Comparison of ENCODE assay signal across 1 cellular context in the genomic region with DNA sequence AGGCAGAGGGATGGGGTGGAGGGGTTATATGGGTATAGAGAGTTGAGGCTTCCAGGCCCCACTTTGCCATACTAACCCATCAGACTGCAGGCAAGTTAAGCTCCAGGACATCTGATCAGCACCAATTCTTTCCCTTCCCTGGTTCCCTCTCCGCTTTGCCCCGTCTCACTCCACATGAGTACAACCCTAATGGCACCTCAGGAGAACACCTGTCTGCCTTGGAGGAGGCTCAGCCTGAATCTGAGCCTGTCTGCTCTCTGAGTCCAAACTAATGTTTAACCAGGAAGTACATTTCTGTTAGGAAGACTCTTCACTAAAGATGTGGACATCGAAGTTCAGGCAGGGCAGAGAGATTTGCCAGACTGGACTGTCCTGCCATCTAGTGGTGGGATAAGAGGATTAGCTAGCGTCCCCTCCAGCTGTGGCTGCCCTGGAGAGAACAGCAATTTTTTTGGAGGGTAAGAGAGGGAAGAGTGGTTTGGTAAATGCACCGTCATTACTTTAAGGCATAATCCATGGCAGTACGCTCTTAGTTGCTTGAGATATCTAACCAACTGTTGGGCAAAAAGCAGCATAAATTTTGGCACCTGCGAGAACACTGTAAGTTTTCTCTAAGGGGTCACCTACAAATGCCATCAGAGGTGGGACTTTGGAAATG.
TF ChIP-seq lines count a peak whose summit lies in the region.

No MANE protein-coding gene starts in this region.

TF ChIP-seq in HepG2, 621 proteins besides CTCF, POLR2A, EP300 and RAD21 (continued from another document and continues in another):
- TF ChIP-seq, protein P1, sequence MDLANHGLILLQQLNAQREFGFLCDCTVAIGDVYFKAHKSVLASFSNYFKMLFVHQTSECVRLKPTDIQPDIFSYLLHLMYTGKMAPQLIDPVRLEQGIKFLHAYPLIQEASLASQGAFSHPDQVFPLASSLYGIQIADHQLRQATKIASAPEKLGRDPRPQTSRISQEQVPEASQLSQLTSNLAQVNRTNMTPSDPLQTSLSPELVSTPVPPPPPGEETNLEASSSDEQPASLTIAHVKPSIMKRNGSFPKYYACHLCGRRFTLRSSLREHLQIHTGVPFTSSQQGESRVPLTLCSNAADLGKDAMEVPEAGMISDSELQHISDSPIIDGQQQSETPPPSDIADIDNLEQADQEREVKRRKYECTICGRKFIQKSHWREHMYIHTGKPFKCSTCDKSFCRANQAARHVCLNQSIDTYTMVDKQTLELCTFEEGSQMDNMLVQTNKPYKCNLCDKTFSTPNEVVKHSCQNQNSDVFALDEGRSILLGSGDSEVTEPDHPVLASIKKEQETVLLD (CRISPR knock-in tag; IDR thresholded peaks at IDR 0.05; ENCODE audit: low read depth): no peak
- TF ChIP-seq GLMP (CRISPR knock-in tag; IDR thresholded peaks at IDR 0.05; ENCODE audit: borderline replicate concordance) (no peak), ZNF383 (CRISPR knock-in tag; IDR thresholded peaks at IDR 0.05; ENCODE audit: borderline replicate concordance) (no peak), ZSCAN21 (CRISPR knock-in tag; IDR thresholded peaks at IDR 0.05; ENCODE audit: borderline replicate concordance) (no peak), ZFP36L2 (CRISPR knock-in tag; IDR thresholded peaks at IDR 0.05) (no peak), SALL1 (CRISPR knock-in tag; IDR thresholded peaks at IDR 0.05) (peak; percentile 51; the same call in 1 of the 2 replicates), ZBTB3 (CRISPR knock-in tag; IDR thresholded peaks at IDR 0.05; ENCODE audit: borderline replicate concordance, low read depth) (no peak), ZNF12 (CRISPR knock-in tag; IDR thresholded peaks at IDR 0.05) (0 out of 2 replicates have a peak, but pooled peaks have one; percentile 40), ZNF879 (CRISPR knock-in tag; IDR thresholded peaks at IDR 0.05) (no peak), YEATS4 (CRISPR knock-in tag; IDR thresholded peaks at IDR 0.05; ENCODE audit: borderline replicate concordance) (no peak), SCMH1 (CRISPR knock-in tag; IDR thresholded peaks at IDR 0.05; ENCODE audit: borderline replicate concordance) (no peak), MAFK (conservative IDR thresholded peaks at IDR 0.05 in 1 of 2, IDR thresholded peaks at IDR 0.05 in 1 of 2; ENCODE audit: low read length in 2 of 2) (no peak; a peak in 1 of 4 replicates), ZNF512 (CRISPR knock-in tag; IDR thresholded peaks at IDR 0.05) (no peak), MIER2 (CRISPR knock-in tag; IDR thresholded peaks at IDR 0.05) (0 out of 2 replicates have a peak, but pooled peaks have one; percentile 35)
- TF ChIP-seq, protein P2, sequence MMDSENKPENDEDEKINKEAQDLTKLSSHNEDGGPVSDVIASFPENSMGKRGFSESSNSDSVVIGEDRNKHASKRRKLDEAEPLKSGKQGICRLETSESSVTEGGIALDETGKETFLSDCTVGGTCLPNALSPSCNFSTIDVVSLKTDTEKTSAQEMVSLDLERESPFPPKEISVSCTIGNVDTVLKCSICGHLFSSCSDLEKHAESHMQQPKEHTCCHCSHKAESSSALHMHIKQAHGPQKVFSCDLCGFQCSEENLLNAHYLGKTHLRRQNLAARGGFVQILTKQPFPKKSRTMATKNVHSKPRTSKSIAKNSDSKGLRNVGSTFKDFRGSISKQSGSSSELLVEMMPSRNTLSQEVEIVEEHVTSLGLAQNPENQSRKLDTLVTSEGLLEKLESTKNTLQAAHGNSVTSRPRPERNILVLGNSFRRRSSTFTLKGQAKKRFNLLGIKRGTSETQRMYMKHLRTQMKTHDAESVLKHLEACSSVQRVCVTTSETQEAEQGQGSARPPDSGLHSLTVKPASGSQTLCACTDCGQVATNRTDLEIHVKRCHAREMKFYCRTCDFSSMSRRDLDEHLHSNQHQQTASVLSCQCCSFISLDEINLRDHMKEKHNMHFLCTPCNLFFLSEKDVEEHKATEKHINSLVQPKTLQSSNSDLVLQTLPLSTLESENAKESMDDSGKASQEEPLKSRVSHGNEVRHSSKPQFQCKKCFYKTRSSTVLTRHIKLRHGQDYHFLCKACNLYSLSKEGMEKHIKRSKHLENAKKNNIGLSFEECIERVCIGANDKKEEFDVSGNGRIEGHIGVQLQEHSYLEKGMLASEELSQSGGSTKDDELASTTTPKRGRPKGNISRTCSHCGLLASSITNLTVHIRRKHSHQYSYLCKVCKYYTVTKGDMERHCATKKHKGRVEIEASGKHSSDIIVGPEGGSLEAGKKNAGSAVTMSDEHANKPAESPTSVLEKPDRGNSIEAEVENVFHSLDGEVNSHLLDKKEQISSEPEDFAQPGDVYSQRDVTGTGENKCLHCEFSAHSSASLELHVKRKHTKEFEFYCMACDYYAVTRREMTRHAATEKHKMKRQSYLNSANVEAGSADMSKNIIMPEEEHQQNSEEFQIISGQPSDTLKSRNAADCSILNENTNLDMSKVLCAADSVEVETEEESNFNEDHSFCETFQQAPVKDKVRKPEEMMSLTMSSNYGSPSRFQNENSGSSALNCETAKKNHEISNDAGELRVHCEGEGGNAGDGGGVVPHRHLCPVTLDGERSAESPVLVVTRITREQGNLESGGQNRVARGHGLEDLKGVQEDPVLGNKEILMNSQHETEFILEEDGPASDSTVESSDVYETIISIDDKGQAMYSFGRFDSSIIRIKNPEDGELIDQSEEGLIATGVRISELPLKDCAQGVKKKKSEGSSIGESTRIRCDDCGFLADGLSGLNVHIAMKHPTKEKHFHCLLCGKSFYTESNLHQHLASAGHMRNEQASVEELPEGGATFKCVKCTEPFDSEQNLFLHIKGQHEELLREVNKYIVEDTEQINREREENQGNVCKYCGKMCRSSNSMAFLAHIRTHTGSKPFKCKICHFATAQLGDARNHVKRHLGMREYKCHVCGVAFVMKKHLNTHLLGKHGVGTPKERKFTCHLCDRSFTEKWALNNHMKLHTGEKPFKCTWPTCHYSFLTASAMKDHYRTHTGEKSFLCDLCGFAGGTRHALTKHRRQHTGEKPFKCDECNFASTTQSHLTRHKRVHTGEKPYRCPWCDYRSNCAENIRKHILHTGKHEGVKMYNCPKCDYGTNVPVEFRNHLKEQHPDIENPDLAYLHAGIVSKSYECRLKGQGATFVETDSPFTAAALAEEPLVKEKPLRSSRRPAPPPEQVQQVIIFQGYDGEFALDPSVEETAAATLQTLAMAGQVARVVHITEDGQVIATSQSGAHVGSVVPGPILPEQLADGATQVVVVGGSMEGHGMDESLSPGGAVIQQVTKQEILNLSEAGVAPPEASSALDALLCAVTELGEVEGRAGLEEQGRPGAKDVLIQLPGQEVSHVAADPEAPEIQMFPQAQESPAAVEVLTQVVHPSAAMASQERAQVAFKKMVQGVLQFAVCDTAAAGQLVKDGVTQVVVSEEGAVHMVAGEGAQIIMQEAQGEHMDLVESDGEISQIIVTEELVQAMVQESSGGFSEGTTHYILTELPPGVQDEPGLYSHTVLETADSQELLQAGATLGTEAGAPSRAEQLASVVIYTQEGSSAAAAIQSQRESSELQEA (CRISPR knock-in tag; IDR thresholded peaks at IDR 0.05; ENCODE audit: not compliant biosample characterization): no peak
- TF ChIP-seq, protein P3, sequence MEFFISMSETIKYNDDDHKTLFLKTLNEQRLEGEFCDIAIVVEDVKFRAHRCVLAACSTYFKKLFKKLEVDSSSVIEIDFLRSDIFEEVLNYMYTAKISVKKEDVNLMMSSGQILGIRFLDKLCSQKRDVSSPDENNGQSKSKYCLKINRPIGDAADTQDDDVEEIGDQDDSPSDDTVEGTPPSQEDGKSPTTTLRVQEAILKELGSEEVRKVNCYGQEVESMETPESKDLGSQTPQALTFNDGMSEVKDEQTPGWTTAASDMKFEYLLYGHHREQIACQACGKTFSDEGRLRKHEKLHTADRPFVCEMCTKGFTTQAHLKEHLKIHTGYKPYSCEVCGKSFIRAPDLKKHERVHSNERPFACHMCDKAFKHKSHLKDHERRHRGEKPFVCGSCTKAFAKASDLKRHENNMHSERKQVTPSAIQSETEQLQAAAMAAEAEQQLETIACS (CRISPR knock-in tag; IDR thresholded peaks at IDR 0.05): no peak
- TF ChIP-seq, protein P4, sequence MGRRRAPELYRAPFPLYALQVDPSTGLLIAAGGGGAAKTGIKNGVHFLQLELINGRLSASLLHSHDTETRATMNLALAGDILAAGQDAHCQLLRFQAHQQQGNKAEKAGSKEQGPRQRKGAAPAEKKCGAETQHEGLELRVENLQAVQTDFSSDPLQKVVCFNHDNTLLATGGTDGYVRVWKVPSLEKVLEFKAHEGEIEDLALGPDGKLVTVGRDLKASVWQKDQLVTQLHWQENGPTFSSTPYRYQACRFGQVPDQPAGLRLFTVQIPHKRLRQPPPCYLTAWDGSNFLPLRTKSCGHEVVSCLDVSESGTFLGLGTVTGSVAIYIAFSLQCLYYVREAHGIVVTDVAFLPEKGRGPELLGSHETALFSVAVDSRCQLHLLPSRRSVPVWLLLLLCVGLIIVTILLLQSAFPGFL (CRISPR knock-in tag; IDR thresholded peaks at IDR 0.05): no peak
- TF ChIP-seq, protein P5, sequence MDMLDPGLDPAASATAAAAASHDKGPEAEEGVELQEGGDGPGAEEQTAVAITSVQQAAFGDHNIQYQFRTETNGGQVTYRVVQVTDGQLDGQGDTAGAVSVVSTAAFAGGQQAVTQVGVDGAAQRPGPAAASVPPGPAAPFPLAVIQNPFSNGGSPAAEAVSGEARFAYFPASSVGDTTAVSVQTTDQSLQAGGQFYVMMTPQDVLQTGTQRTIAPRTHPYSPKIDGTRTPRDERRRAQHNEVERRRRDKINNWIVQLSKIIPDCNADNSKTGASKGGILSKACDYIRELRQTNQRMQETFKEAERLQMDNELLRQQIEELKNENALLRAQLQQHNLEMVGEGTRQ (IDR thresholded peaks at IDR 0.05; ENCODE audit: low read depth, low read length): no peak
- TF ChIP-seq, protein P5 (CRISPR knock-in tag; IDR thresholded peaks at IDR 0.05; ENCODE audit: borderline replicate concordance): no peak
- TF ChIP-seq, protein P6, sequence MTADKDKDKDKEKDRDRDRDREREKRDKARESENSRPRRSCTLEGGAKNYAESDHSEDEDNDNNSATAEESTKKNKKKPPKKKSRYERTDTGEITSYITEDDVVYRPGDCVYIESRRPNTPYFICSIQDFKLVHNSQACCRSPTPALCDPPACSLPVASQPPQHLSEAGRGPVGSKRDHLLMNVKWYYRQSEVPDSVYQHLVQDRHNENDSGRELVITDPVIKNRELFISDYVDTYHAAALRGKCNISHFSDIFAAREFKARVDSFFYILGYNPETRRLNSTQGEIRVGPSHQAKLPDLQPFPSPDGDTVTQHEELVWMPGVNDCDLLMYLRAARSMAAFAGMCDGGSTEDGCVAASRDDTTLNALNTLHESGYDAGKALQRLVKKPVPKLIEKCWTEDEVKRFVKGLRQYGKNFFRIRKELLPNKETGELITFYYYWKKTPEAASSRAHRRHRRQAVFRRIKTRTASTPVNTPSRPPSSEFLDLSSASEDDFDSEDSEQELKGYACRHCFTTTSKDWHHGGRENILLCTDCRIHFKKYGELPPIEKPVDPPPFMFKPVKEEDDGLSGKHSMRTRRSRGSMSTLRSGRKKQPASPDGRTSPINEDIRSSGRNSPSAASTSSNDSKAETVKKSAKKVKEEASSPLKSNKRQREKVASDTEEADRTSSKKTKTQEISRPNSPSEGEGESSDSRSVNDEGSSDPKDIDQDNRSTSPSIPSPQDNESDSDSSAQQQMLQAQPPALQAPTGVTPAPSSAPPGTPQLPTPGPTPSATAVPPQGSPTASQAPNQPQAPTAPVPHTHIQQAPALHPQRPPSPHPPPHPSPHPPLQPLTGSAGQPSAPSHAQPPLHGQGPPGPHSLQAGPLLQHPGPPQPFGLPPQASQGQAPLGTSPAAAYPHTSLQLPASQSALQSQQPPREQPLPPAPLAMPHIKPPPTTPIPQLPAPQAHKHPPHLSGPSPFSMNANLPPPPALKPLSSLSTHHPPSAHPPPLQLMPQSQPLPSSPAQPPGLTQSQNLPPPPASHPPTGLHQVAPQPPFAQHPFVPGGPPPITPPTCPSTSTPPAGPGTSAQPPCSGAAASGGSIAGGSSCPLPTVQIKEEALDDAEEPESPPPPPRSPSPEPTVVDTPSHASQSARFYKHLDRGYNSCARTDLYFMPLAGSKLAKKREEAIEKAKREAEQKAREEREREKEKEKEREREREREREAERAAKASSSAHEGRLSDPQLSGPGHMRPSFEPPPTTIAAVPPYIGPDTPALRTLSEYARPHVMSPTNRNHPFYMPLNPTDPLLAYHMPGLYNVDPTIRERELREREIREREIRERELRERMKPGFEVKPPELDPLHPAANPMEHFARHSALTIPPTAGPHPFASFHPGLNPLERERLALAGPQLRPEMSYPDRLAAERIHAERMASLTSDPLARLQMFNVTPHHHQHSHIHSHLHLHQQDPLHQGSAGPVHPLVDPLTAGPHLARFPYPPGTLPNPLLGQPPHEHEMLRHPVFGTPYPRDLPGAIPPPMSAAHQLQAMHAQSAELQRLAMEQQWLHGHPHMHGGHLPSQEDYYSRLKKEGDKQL (CRISPR knock-in tag; IDR thresholded peaks at IDR 0.05; ENCODE audit: low read depth): no peak
